Comparison of ENCODE assay signal across 9 cellular contexts in genomic region chr5:95646226-95646568, GRCh38. TPM values are rescaled to one million over a fixed set of nuclear protein-coding genes. Genes with fewer than 3 reads are reported as not detected.
DNase-seq lines count a peak whose midpoint lies in the region; ATAC-seq, FAIRE-seq and TF ChIP-seq lines count a peak whose summit lies in the region.
"Not testable (repeated sequence)": the region's sequence is repeated elsewhere in the genome, so short reads cannot be mapped to it uniquely, and the experiment has no call there.
"Had no signal": no experiment of that assay in that cellular context is flagged by ENCODE, and none has a peak within 500 bp of the region (broad histone marks: within the 10 kb centered on the region; RNA-seq: fewer than 3 reads in every experiment).

No MANE protein-coding gene starts in this region.

- H3K9me3 Mint-ChIP-seq in osteocyte (ENCODE audit: unreplicated experiment): not testable (repeated sequence)

- TF ChIP-seq POLR2A in adrenal gland (IDR thresholded peaks at IDR 0.05); endothelial cell of umbilical vein (IDR thresholded peaks at IDR 0.05; ENCODE audit: low read depth, low read length); HepG2 (IDR thresholded peaks at IDR 0.05; ENCODE audit: insufficient read depth in 1 of 2, low read depth in 2 of 2, low read length in 2 of 2): not testable (repeated sequence)

- H3K4me3 ChIP-seq in AG04450 (ENCODE audit: low read depth, low read length): peak overlapping the region; percentile 27
- H3K4me3 ChIP-seq in HUES64 (ENCODE audit: low read length): peak overlapping the region; percentile 65
- not testable (repeated sequence) for H3K4me3 ChIP-seq in adrenal gland; endothelial cell of umbilical vein (replicated peaks in 1 of 3; ENCODE audit: insufficient read depth in 1 of 3, low read depth in 1 of 3, low read length in 3 of 3)
- H3K4me3 ChIP-seq in HepG2 (replicated peaks in 1 of 3; ENCODE audit: insufficient read depth in 1 of 3, low read depth in 2 of 3, low read length in 3 of 3): peak overlapping the region in 1 of 3 experiments; percentile 55; a peak in 1 of 6 replicates
- H3K4me3 ChIP-seq in subcutaneous abdominal adipose tissue (ENCODE audit: low read depth in 1 of 5, low read length in 5 of 5): peak overlapping the region in 3 of 5 donors; percentile 36 to 77 (median 72)

- peak overlapping the region; percentile 71 for H2AFZ ChIP-seq in endothelial cell of umbilical vein (ENCODE audit: low read depth, low read length)
- H2AFZ ChIP-seq in HepG2 (ENCODE audit: low read length): not testable (repeated sequence)

- H3K36me3 ChIP-seq in HUES64 (ENCODE audit: insufficient read depth, low read length); adrenal gland (replicated peaks in 1 of 2); endothelial cell of umbilical vein (ENCODE audit: control insufficient read depth in 2 of 2, extremely low read depth in 1 of 2, insufficient read depth in 2 of 2, low read length in 2 of 2); HepG2 (replicated peaks in 1 of 2; ENCODE audit: control insufficient read depth in 1 of 2, insufficient read depth in 2 of 2, low read length in 2 of 2); subcutaneous abdominal adipose tissue (ENCODE audit: control insufficient read depth in 5 of 5, insufficient read depth in 5 of 5, low read length in 5 of 5): not testable (repeated sequence)

- in situ Hi-C loops in HepG2 (cut with HindIII; ENCODE audit: extremely low pct_ligation_motif_present, low pct_unique_long_range_greater_than_20kb): loop anchor here (25.0 kb wide), 1 partner anchor 691 kb away; no protein-coding TSS in a partner anchor

- H3K4me1 ChIP-seq in HUES64 (ENCODE audit: insufficient read depth, low read length); endothelial cell of umbilical vein (ENCODE audit: control insufficient read depth, extremely low read depth, insufficient read depth, low read length): not testable (repeated sequence)
- H3K4me1 ChIP-seq in adrenal gland (replicated peaks in 1 of 2): peaks cover 9 to 16% of the 10 kb centered on the region in 2 donors
- H3K4me1 ChIP-seq in HepG2 (ENCODE audit: insufficient read depth, low read length): peaks cover 61% of the 10 kb centered on the region
- H3K4me1 ChIP-seq in subcutaneous abdominal adipose tissue (ENCODE audit: control insufficient read depth in 5 of 5, insufficient read depth in 5 of 5, low read length in 5 of 5): peaks cover 0 to 12% (median 11%) of the 10 kb centered on the region in 5 donors

- not testable (repeated sequence) for H4K20me1 ChIP-seq in endothelial cell of umbilical vein (replicated peaks; ENCODE audit: control insufficient read depth, extremely low read depth, insufficient read depth, low read length); HepG2 (ENCODE audit: insufficient read depth, low read length)

- not testable (repeated sequence) for ATAC-seq in HepG2

- H3K36me3 Mint-ChIP-seq in osteocyte (ENCODE audit: unreplicated experiment): not testable (repeated sequence)

- H3K4me3 Mint-ChIP-seq in osteocyte (ENCODE audit: unreplicated experiment): peak overlapping the region; percentile 77

- peaks cover 19% of the 10 kb centered on the region for H3K4me1 Mint-ChIP-seq in osteocyte (ENCODE audit: unreplicated experiment)

- H3K79me2 ChIP-seq in endothelial cell of umbilical vein (ENCODE audit: control insufficient read depth, insufficient read depth, low read length); HepG2 (ENCODE audit: insufficient read depth, low read length): not testable (repeated sequence)

- CTCF ChIA-PET in AG04450 (lab: Charles Lee) (interaction anchor here (0.8 to 4.4 kb wide), 14 partner anchors 9 to 691 kb away, joined by 3 to 35 read pairs (median 4); partner anchors contain the start of gene RHOBTB3), endothelial cell of umbilical vein (lab: Charles Lee) (interaction anchor here (1.0 to 5.1 kb wide), 15 partner anchors 9 to 315 kb away, joined by 3 to 58 read pairs (median 5); partner anchors contain the start of genes ARSK, ELL2, GLRX and SKIC3), HepG2 (lab: Yijun Ruan, JAX; ENCODE audit: low intra/inter-chr PET ratio, low total read pairs) (interaction anchor here (3.0 kb wide), 1 partner anchor 201 kb away, joined by 11 read pairs; no protein-coding TSS in a partner anchor)

- H3K4me2 ChIP-seq in endothelial cell of umbilical vein (ENCODE audit: insufficient read depth, low read length) (peak overlapping the region; percentile 61), HepG2 (ENCODE audit: low read depth, low read length) (peak overlapping the region; percentile 46)

- BruUV-seq in endothelial cell of umbilical vein (replicated peaks; lab: Mats Ljungman, UMichigan); HepG2 (replicated peaks; lab: Mats Ljungman, UMichigan): not testable (repeated sequence)

- intact Hi-C loops in adrenal gland (cut with DNase I): not testable (repeated sequence)
- intact Hi-C loops in endothelial cell of umbilical vein (cut with micrococcal nuclease) (loop anchor here (1.0 to 10.0 kb wide), 4 partner anchors 25 to 949 kb away; partner anchors contain the start of genes ELL2 and RHOBTB3), HepG2 (cut with micrococcal nuclease; ENCODE audit: unreplicated experiment) (loop anchor here (5.0 to 10.0 kb wide), 4 partner anchors 86 to 949 kb away; partner anchors contain the start of genes ARSK, RHOBTB3 and SKIC3)

- H3K27me3 ChIP-seq in AG04450 (ENCODE audit: control insufficient read depth, insufficient read depth, low read length); HUES64 (ENCODE audit: insufficient read depth, low read length); adrenal gland; endothelial cell of umbilical vein (ENCODE audit: control insufficient read depth in 2 of 2, insufficient read depth in 2 of 2, low read length in 2 of 2); HepG2 (ENCODE audit: control insufficient read depth in 1 of 2, insufficient read depth in 2 of 2, low read length in 2 of 2); subcutaneous abdominal adipose tissue (ENCODE audit: control insufficient read depth in 5 of 5, insufficient read depth in 4 of 5, low read length in 5 of 5): not testable (repeated sequence)

- TF ChIP-seq RAD21 in HepG2 (CRISPR knock-in tag; IDR thresholded peaks at IDR 0.05): not testable (repeated sequence)

- H3K9me1 ChIP-seq in endothelial cell of umbilical vein (replicated peaks; ENCODE audit: control insufficient read depth, extremely low read depth, insufficient read depth, low read length): not testable (repeated sequence)

- WGBS in HUES64: 94% methylated on average over 17 of the region's 17 CpGs
- 76 to 87% (median 81%) methylated on average over 15 to 17 of the region's 17 CpGs for WGBS in adrenal gland, 4 donors
- WGBS in HepG2 (ENCODE audit: low lambda C conversion rate): 68% methylated on average over 17 of the region's 17 CpGs

- dilution Hi-C loops in endothelial cell of umbilical vein (cut with MboI; ENCODE audit: extremely low pct_ligation_motif_present, low sequenced_read_pairs): loop anchor here (25.0 kb wide), 1 partner anchor 191 kb away; no protein-coding TSS in a partner anchor

- TF ChIP-seq CTCF in AG04450 (IDR thresholded peaks at IDR 0.05; ENCODE audit: low read depth, low read length); VCaP (conservative IDR thresholded peaks at IDR 0.05); adrenal gland (IDR thresholded peaks at IDR 0.05); endothelial cell of umbilical vein (IDR thresholded peaks at IDR 0.05; ENCODE audit: extremely low read depth in 1 of 2, insufficient read depth in 1 of 2, low read depth in 1 of 2, low read length in 2 of 2); HepG2 (CRISPR knock-in tag; IDR thresholded peaks at IDR 0.05); osteocyte (IDR thresholded peaks at IDR 0.05): not testable (repeated sequence)

- H3K27ac ChIP-seq in AG04450 (ENCODE audit: low read depth, low read length); HUES64 (ENCODE audit: low read depth, low read length): not testable (repeated sequence)
- H3K27ac ChIP-seq in VCaP (peak overlapping the region; percentile 83), adrenal gland (peak overlapping the region in 4 of 5 donors; percentile 90 to 99 (median 95)), endothelial cell of umbilical vein (ENCODE audit: insufficient read depth, low read depth, low read length) (peak overlapping the region; percentile 91), HepG2 (ENCODE audit: extremely low read length, insufficient read depth, low read length) (peak overlapping the region; percentile 15), subcutaneous abdominal adipose tissue (ENCODE audit: low read depth, low read length) (peak overlapping the region; percentile 34)

- TF ChIP-seq EP300 in HepG2 (IDR thresholded peaks at IDR 0.05; ENCODE audit: low read depth in 2 of 2, low read length in 2 of 2); HepG2 (CRISPR knock-in tag; IDR thresholded peaks at IDR 0.05; ENCODE audit: borderline replicate concordance): not testable (repeated sequence)

- FAIRE-seq in endothelial cell of umbilical vein (lab: Jason Lieb, UNC); HepG2 (lab: Jason Lieb, UNC): not testable (repeated sequence)

- DNase-seq in AG04450 (ENCODE audit: low read depth, low spot score); adrenal gland; endothelial cell of umbilical vein (ENCODE audit: low read depth, low spot score); HepG2 (ENCODE audit: low spot score); osteocyte (ENCODE audit: extremely low spot score, unreplicated experiment): not testable (repeated sequence)

- peak overlapping the region; percentile 88 for H3K27ac Mint-ChIP-seq in osteocyte (ENCODE audit: unreplicated experiment)

- H3K27me3 Mint-ChIP-seq in osteocyte (ENCODE audit: unreplicated experiment): not testable (repeated sequence)

- H3K9me3 ChIP-seq in AG04450 (ENCODE audit: control insufficient read depth, insufficient read depth, low read length); HUES64 (ENCODE audit: insufficient read depth, low read depth, low read length); adrenal gland (replicated peaks in 1 of 3); endothelial cell of umbilical vein (replicated peaks; ENCODE audit: control insufficient read depth, insufficient read depth, low read length); HepG2 (ENCODE audit: low read length); subcutaneous abdominal adipose tissue (ENCODE audit: control insufficient read depth in 5 of 5, low read length in 5 of 5): not testable (repeated sequence)

- H3K9ac ChIP-seq in HUES64 (ENCODE audit: low read depth, low read length); endothelial cell of umbilical vein (replicated peaks; ENCODE audit: extremely low read depth, insufficient read depth, low read length); HepG2 (ENCODE audit: insufficient read depth, low read depth, low read length); subcutaneous abdominal adipose tissue (ENCODE audit: low read length in 5 of 5): not testable (repeated sequence)

- POLR2A ChIA-PET in AG04450 (lab: Yijun Ruan, JAX) (interaction anchor here (0.6 to 2.1 kb wide), 16 partner anchors 11 to 581 kb away, joined by 3 to 33 read pairs (median 4); partner anchors contain the start of genes ARSK, GLRX, RHOBTB3 and SKIC3), endothelial cell of umbilical vein (lab: Charles Lee) (interaction anchor here (1.0 to 1.8 kb wide), 2 partner anchors 15 to 85 kb away, joined by 3 to 6 read pairs; partner anchors contain the start of gene RHOBTB3), HepG2 (lab: Yijun Ruan, JAX) (interaction anchor here (0.7 to 1.9 kb wide), 22 partner anchors 8 to 1162 kb away, joined by 3 to 31 read pairs (median 4); partner anchors contain the start of genes ARSK, ERAP1, GLRX and RHOBTB3)

RNA-seq across cellular contexts. Expression of gene RFESD, which starts 0.4 kb away (rescaled TPM):
- polyA plus RNA-seq in AG04450 (2011; rRNA removed) (3.0 and 3.8 TPM in 2 replicates), adrenal gland (1 to 10 TPM; 1.9 to 4.8 (median 2.5) TPM), endothelial cell of umbilical vein (0.57 and 0.88 TPM in 2 replicates), HepG2 (2011; rRNA removed) (1.1 TPM in 2 replicates)
- 0.69 and 1.00 TPM in 2 replicates for polyA minus RNA-seq in AG04450 (2011; rRNA and poly(A)+ RNA removed)
- polyA plus RNA-seq in HUES64 (2013, experiment 1 of 2): 1.3 TPM
- polyA plus RNA-seq in HUES64 (2013, experiment 2 of 2): 5.6 TPM
- total RNA-seq in adrenal gland (1 to 10 TPM in 6 of 8 donors, under 1 TPM in 2; 0.43 to 3.6 (median 2.6) TPM), endothelial cell of umbilical vein (1.1 and 2.0 TPM in 2 replicates), HepG2 (2016; rRNA removed; fragmentation: Illumina TruSeq; extraction: Trizol) (1.2 and 2.2 TPM in 2 replicates), osteocyte (1.7 and 2.3 TPM in 2 replicates)
- polyA plus RNA-seq in endothelial cell of umbilical vein (2011; cell fraction: cytosol; rRNA removed): 0.92 and 0.96 TPM in 2 replicates
- 0.42 and 0.74 TPM in 2 replicates for polyA plus RNA-seq in endothelial cell of umbilical vein (2011; cell fraction: nucleus; rRNA removed)
- 2.2 and 3.4 TPM in 2 replicates for polyA plus RNA-seq in endothelial cell of umbilical vein (2012)
- polyA minus RNA-seq in endothelial cell of umbilical vein: 2.0 TPM in 1 of 2 replicates, not detected in the other
- 0.61 TPM for polyA minus RNA-seq in endothelial cell of umbilical vein (2011; cell fraction: cytosol; rRNA and poly(A)+ RNA removed)
- polyA minus RNA-seq in endothelial cell of umbilical vein (2011; cell fraction: nucleus; rRNA and poly(A)+ RNA removed): 0.43 and 1.3 TPM in 2 replicates
- total RNA-seq in HepG2 (2016; cell fraction: cytosol; rRNA removed; fragmentation: Illumina TruSeq; extraction: Trizol; ENCODE audit: low read depth): 1.3 and 1.6 TPM in 2 replicates
- 1.1 and 1.9 TPM in 2 replicates for total RNA-seq in HepG2 (2016; cell fraction: insoluble cytoplasmic fraction; rRNA removed; fragmentation: Illumina TruSeq; extraction: Trizol)
- total RNA-seq in HepG2 (2016; cell fraction: membrane; rRNA removed; fragmentation: Illumina TruSeq; extraction: Trizol): 0.65 and 1.2 TPM in 2 replicates
- total RNA-seq in HepG2 (2016; cell fraction: nucleus; rRNA removed; fragmentation: Illumina TruSeq; extraction: Trizol): 1.8 and 2.5 TPM in 2 replicates
- polyA plus RNA-seq in HepG2 (2011; cell fraction: cytosol; rRNA removed): 0.32 and 0.51 TPM in 2 replicates
- polyA plus RNA-seq in HepG2 (2011; cell fraction: nucleus; rRNA removed): 0.24 and 0.50 TPM in 2 replicates
- polyA plus RNA-seq in HepG2 (2012): 1.1 and 1.6 TPM in 2 replicates
- polyA plus RNA-seq in HepG2 (2016; cell fraction: cytosol; fragmentation: Illumina TruSeq; extraction: Trizol; ENCODE audit: low read depth): 0.32 and 0.85 TPM in 2 replicates
- 1.5 and 2.0 TPM in 2 replicates for polyA plus RNA-seq in HepG2 (2016; cell fraction: insoluble cytoplasmic fraction; fragmentation: Illumina TruSeq; extraction: Trizol; ENCODE audit: low read depth)
- 0.31 and 0.51 TPM in 2 replicates for polyA plus RNA-seq in HepG2 (2016; cell fraction: membrane; fragmentation: Illumina TruSeq; extraction: Trizol; ENCODE audit: low read depth)
- 1.8 and 2.3 TPM in 2 replicates for polyA plus RNA-seq in HepG2 (2016; cell fraction: nucleus; fragmentation: Illumina TruSeq; extraction: Trizol; ENCODE audit: insufficient read depth, low read depth)
- 0.10 and 0.96 TPM in 2 replicates for polyA minus RNA-seq in HepG2 (2011; rRNA and poly(A)+ RNA removed; ENCODE audit: low replicate concordance)
- 0.79 TPM in 1 of 2 replicates, not detected in the other for polyA minus RNA-seq in HepG2 (2011; cell fraction: cytosol; rRNA and poly(A)+ RNA removed)
- 1.1 and 1.8 TPM in 2 replicates for polyA minus RNA-seq in HepG2 (2011; cell fraction: nucleus; rRNA and poly(A)+ RNA removed)

RNA-seq across cellular contexts. Expression of gene GPR150, which starts 26.3 kb away (rescaled TPM):
- 0.17 and 0.24 TPM in 2 replicates for polyA plus RNA-seq in AG04450 (2011; rRNA removed)
- polyA minus RNA-seq in AG04450 (2011; rRNA and poly(A)+ RNA removed): 0.23 TPM in 1 of 2 replicates, not detected in the other
- not detected for polyA plus RNA-seq in HUES64 (2013, experiment 1 of 2)
- not detected for polyA plus RNA-seq in HUES64 (2013, experiment 2 of 2)
- under 1 TPM; 0.12 to 0.74 (median 0.35) TPM for total RNA-seq in adrenal gland
- polyA plus RNA-seq in adrenal gland: under 1 TPM; 0.03 to 0.40 (median 0.11) TPM
- total RNA-seq in endothelial cell of umbilical vein: 0.31 and 0.35 TPM in 2 replicates
- polyA plus RNA-seq in endothelial cell of umbilical vein: 0.16 and 0.28 TPM in 2 replicates
- polyA plus RNA-seq in endothelial cell of umbilical vein (2011; cell fraction: cytosol; rRNA removed): 0.09 and 0.10 TPM in 2 replicates
- polyA plus RNA-seq in endothelial cell of umbilical vein (2011; cell fraction: nucleus; rRNA removed): 0.13 TPM in 1 of 2 replicates, not detected in the other
- 0.17 and 0.57 TPM in 2 replicates for polyA plus RNA-seq in endothelial cell of umbilical vein (2012)
- 0.08 and 0.17 TPM in 2 replicates for polyA minus RNA-seq in endothelial cell of umbilical vein
- not detected for polyA minus RNA-seq in endothelial cell of umbilical vein (2011; cell fraction: cytosol; rRNA and poly(A)+ RNA removed)
- polyA minus RNA-seq in endothelial cell of umbilical vein (2011; cell fraction: nucleus; rRNA and poly(A)+ RNA removed): 0.19 and 0.24 TPM in 2 replicates
- total RNA-seq in HepG2 (2016; rRNA removed; fragmentation: Illumina TruSeq; extraction: Trizol): not detected in 2 replicates
- not detected in 2 replicates for total RNA-seq in HepG2 (2016; cell fraction: cytosol; rRNA removed; fragmentation: Illumina TruSeq; extraction: Trizol; ENCODE audit: low read depth)
- total RNA-seq in HepG2 (2016; cell fraction: insoluble cytoplasmic fraction; rRNA removed; fragmentation: Illumina TruSeq; extraction: Trizol): not detected in 2 replicates
- not detected in 2 replicates for total RNA-seq in HepG2 (2016; cell fraction: membrane; rRNA removed; fragmentation: Illumina TruSeq; extraction: Trizol)
- total RNA-seq in HepG2 (2016; cell fraction: nucleus; rRNA removed; fragmentation: Illumina TruSeq; extraction: Trizol): not detected in 2 replicates
- 0.03 TPM in 1 of 2 replicates, not detected in the other for polyA plus RNA-seq in HepG2 (2011; rRNA removed)
- not detected in 2 replicates for polyA plus RNA-seq in HepG2 (2011; cell fraction: cytosol; rRNA removed)
- polyA plus RNA-seq in HepG2 (2011; cell fraction: nucleus; rRNA removed): 0.06 TPM in 1 of 2 replicates, not detected in the other
- polyA plus RNA-seq in HepG2 (2012): not detected in 2 replicates
- polyA plus RNA-seq in HepG2 (2016; cell fraction: cytosol; fragmentation: Illumina TruSeq; extraction: Trizol; ENCODE audit: low read depth): not detected in 2 replicates
- polyA plus RNA-seq in HepG2 (2016; cell fraction: insoluble cytoplasmic fraction; fragmentation: Illumina TruSeq; extraction: Trizol; ENCODE audit: low read depth): not detected in 2 replicates
- not detected in 2 replicates for polyA plus RNA-seq in HepG2 (2016; cell fraction: membrane; fragmentation: Illumina TruSeq; extraction: Trizol; ENCODE audit: low read depth)
- polyA plus RNA-seq in HepG2 (2016; cell fraction: nucleus; fragmentation: Illumina TruSeq; extraction: Trizol; ENCODE audit: insufficient read depth, low read depth): not detected in 2 replicates
- not detected in 2 replicates for polyA minus RNA-seq in HepG2 (2011; rRNA and poly(A)+ RNA removed; ENCODE audit: low replicate concordance)
- not detected in 2 replicates for polyA minus RNA-seq in HepG2 (2011; cell fraction: cytosol; rRNA and poly(A)+ RNA removed)
- not detected in 2 replicates for polyA minus RNA-seq in HepG2 (2011; cell fraction: nucleus; rRNA and poly(A)+ RNA removed)
- 0.16 and 0.21 TPM in 2 replicates for total RNA-seq in osteocyte

RNA-seq across cellular contexts. Expression of gene SPATA9, which starts 36.6 kb away (rescaled TPM):
- polyA plus RNA-seq in AG04450 (2011; rRNA removed) (1.8 and 2.4 TPM in 2 replicates), adrenal gland (1 to 10 TPM in 1 of 3 donors, under 1 TPM in 1, not detected in 1; 0.26 to 2.7 TPM), endothelial cell of umbilical vein (0.07 TPM in 1 of 2 replicates, not detected in the other), HepG2 (2011; rRNA removed) (not detected in 2 replicates)
- polyA minus RNA-seq in AG04450 (2011; rRNA and poly(A)+ RNA removed): 0.18 and 0.39 TPM in 2 replicates
- polyA plus RNA-seq in HUES64 (2013, experiment 1 of 2): 0.30 TPM
- polyA plus RNA-seq in HUES64 (2013, experiment 2 of 2): not detected
- total RNA-seq in adrenal gland (1 to 10 TPM in 1 of 8 donors, under 1 TPM in 3, not detected in 4; 0.36 to 1.8 (median 0.59) TPM), endothelial cell of umbilical vein (not detected in 2 replicates), HepG2 (2016; rRNA removed; fragmentation: Illumina TruSeq; extraction: Trizol) (not detected in 2 replicates), osteocyte (3.0 and 3.8 TPM in 2 replicates)
- polyA plus RNA-seq in endothelial cell of umbilical vein (2011; cell fraction: cytosol; rRNA removed): 0.11 and 0.25 TPM in 2 replicates
- 0.18 and 0.32 TPM in 2 replicates for polyA plus RNA-seq in endothelial cell of umbilical vein (2011; cell fraction: nucleus; rRNA removed)
- polyA plus RNA-seq in endothelial cell of umbilical vein (2012): 0.21 and 0.44 TPM in 2 replicates
- 1.00 TPM in 1 of 2 replicates, not detected in the other for polyA minus RNA-seq in endothelial cell of umbilical vein
- not detected for polyA minus RNA-seq in endothelial cell of umbilical vein (2011; cell fraction: cytosol; rRNA and poly(A)+ RNA removed)
- not detected in 2 replicates for polyA minus RNA-seq in endothelial cell of umbilical vein (2011; cell fraction: nucleus; rRNA and poly(A)+ RNA removed)
- total RNA-seq in HepG2 (2016; cell fraction: cytosol; rRNA removed; fragmentation: Illumina TruSeq; extraction: Trizol; ENCODE audit: low read depth): not detected in 2 replicates
- total RNA-seq in HepG2 (2016; cell fraction: insoluble cytoplasmic fraction; rRNA removed; fragmentation: Illumina TruSeq; extraction: Trizol): not detected in 2 replicates
- total RNA-seq in HepG2 (2016; cell fraction: membrane; rRNA removed; fragmentation: Illumina TruSeq; extraction: Trizol): not detected in 2 replicates
- total RNA-seq in HepG2 (2016; cell fraction: nucleus; rRNA removed; fragmentation: Illumina TruSeq; extraction: Trizol): not detected in 2 replicates
- not detected in 2 replicates for polyA plus RNA-seq in HepG2 (2011; cell fraction: cytosol; rRNA removed)
- polyA plus RNA-seq in HepG2 (2011; cell fraction: nucleus; rRNA removed): not detected in 2 replicates
- polyA plus RNA-seq in HepG2 (2012): 0.19 TPM in 1 of 2 replicates, not detected in the other
- not detected in 2 replicates for polyA plus RNA-seq in HepG2 (2016; cell fraction: cytosol; fragmentation: Illumina TruSeq; extraction: Trizol; ENCODE audit: low read depth)
- not detected in 2 replicates for polyA plus RNA-seq in HepG2 (2016; cell fraction: insoluble cytoplasmic fraction; fragmentation: Illumina TruSeq; extraction: Trizol; ENCODE audit: low read depth)
- not detected in 2 replicates for polyA plus RNA-seq in HepG2 (2016; cell fraction: membrane; fragmentation: Illumina TruSeq; extraction: Trizol; ENCODE audit: low read depth)
- not detected in 2 replicates for polyA plus RNA-seq in HepG2 (2016; cell fraction: nucleus; fragmentation: Illumina TruSeq; extraction: Trizol; ENCODE audit: insufficient read depth, low read depth)
- not detected in 2 replicates for polyA minus RNA-seq in HepG2 (2011; rRNA and poly(A)+ RNA removed; ENCODE audit: low replicate concordance)
- not detected in 2 replicates for polyA minus RNA-seq in HepG2 (2011; cell fraction: cytosol; rRNA and poly(A)+ RNA removed)
- not detected in 2 replicates for polyA minus RNA-seq in HepG2 (2011; cell fraction: nucleus; rRNA and poly(A)+ RNA removed)
- total RNA-seq: dermis blood vessel endothelial cell had no signal
